ENCODE assay signal across 13 cellular contexts in genomic region chr1:30405631-30406212, GRCh38.
"Had no signal": no experiment of that assay in that cellular context is flagged by ENCODE, and none has a peak within 500 bp of the region (broad histone marks: within the 10 kb centered on the region; RNA-seq: fewer than 3 reads in every experiment).

No MANE protein-coding gene starts in this region.

- H3K4me3 ChIP-seq: mucosa of descending colon, psoas muscle had no signal

- H3K9me3 ChIP-seq: mucosa of descending colon, psoas muscle had no signal

- H3K27ac ChIP-seq: psoas muscle had no signal

- DNase-seq: activated CD4-positive, alpha-beta T cell treated with anti-CD3 and anti-CD28 coated beads, Interleukin-2, amount 10 ng/mL, durations not matched to agents 7 days and 5 days; activated naive CD4-positive, alpha-beta T cell treated with Interleukin-2 at 50 U/mL for 16 hours; activated T-cell treated with anti-CD3 and anti-CD28 coated beads, Interleukin-2, amount 50 U/mL, for 72 hours; central memory CD4-positive, alpha-beta T cell; effector memory CD8-positive, alpha-beta T cell; hippocampal formation; mucosa of descending colon; occipital lobe; psoas muscle; stimulated activated CD4-positive, alpha-beta T cell treated with anti-CD3 and anti-CD28 coated beads, Interleukin-4, amount 100 ng/mL, for 1 hour; T-helper 17 cell had no signal

- H3K4me1 ChIP-seq: psoas muscle had no signal

- ATAC-seq: activated T-cell treated with anti-CD3 and anti-CD28 coated beads, Interleukin-2, amount 50 U/mL, for 72 hours; effector memory CD8-positive, alpha-beta T cell; mucosa of descending colon; naive thymus-derived CD8-positive, alpha-beta T cell; psoas muscle; T-helper 17 cell; WTC11 had no signal
